12 cellular contexts compared by ENCODE assay signal in the genomic region with DNA sequence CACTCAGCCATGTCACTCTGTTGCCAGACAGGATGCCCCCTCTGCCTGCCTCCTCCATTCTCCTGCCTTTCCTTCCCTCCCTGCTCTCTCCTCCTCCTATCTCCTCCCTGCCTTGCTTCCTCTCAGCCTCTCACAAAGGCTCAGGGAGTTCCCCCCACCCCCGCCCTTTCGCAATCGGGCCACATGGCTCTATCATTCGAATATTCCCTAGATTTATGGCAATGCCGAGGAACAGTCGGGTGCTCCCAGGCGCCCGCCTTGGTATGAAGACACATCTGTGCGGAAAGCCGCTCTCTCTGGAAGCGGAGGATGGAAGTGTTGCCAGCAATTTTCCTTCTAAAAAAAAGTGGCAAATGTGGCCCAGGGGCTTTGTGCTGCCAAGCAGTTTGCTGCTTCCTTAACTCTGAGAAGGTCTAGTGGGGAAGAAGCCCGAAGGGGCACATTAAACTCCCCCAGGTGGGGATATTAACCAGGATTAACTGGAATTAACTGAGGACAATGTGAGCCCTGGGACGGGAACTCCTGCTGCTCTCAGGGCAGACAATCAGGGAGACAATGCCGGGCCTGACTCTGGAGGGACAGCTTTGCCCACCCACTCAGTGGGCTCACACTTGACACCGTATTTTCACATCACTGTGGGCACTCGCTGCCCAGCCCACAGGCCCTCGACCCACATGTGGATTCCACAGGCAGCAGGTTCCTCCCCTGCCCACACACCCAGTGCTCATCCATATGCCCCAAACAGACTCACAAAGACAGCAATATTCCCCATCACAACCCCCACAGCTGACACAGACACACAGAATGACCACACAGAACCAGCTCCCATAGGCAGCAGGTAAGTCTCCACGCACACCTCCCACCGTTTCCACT.
DNase-seq lines count a peak whose midpoint lies in the region; ATAC-seq, FAIRE-seq and TF ChIP-seq lines count a peak whose summit lies in the region.
"Had no signal": no experiment of that assay in that cellular context is flagged by ENCODE, and none has a peak within 500 bp of the region (broad histone marks: within the 10 kb centered on the region; RNA-seq: fewer than 3 reads in every experiment).

No MANE protein-coding gene starts in this region.

- peak overlapping the region; percentile 50 for H3K27ac Mint-ChIP-seq in activated CD8-positive, alpha-beta memory T cell treated with anti-CD3 and anti-CD28 coated beads, Interleukin-2, amount 10 ng/mL, durations not matched to agents 7 days and 5 days
- H3K27ac Mint-ChIP-seq: B cell had no signal

- H3K27me3 ChIP-seq in WERI-Rb-1 (ENCODE audit: insufficient read depth, low read depth, severe bottlenecking) (no peaks in the 10 kb centered on the region), keratinocyte (ENCODE audit: control insufficient read depth, extremely low read depth, insufficient read depth, low read length) (no peaks in the 10 kb centered on the region), testis (no peaks in the 10 kb centered on the region), SK-N-SH (ENCODE audit: insufficient read depth) (no peaks in the 10 kb centered on the region)

- WGBS in testis, 2 donors: 51 to 64% methylated on average over 18 to 19 of the region's 19 CpGs
- 75% methylated on average over 16 of the region's 19 CpGs for WGBS in SK-N-SH (ENCODE audit: low lambda C conversion rate)

- no peaks in the 10 kb centered on the region for H4K20me1 ChIP-seq in keratinocyte (ENCODE audit: control insufficient read depth, extremely low read depth, insufficient read depth, low read length)
- no peaks in the 10 kb centered on the region for H4K20me1 ChIP-seq in SK-N-SH (ENCODE audit: insufficient read depth)

- peaks cover 8% of the 10 kb centered on the region for H3F3A ChIP-seq in SK-N-SH (replicated peaks; ENCODE audit: insufficient read depth)

- H3K9me2 ChIP-seq in SK-N-SH: no peaks in the 10 kb centered on the region

- no peak for ATAC-seq in activated CD8-positive, alpha-beta memory T cell treated with anti-CD3 and anti-CD28 coated beads, Interleukin-2, amount 10 ng/mL, durations not matched to agents 7 days and 5 days

- no peak for TF ChIP-seq POLR2A in testis (IDR thresholded peaks at IDR 0.05)

- H3K9me3 ChIP-seq in WERI-Rb-1 (ENCODE audit: severe bottlenecking) (no peaks in the 10 kb centered on the region), keratinocyte (ENCODE audit: control insufficient read depth, low read depth, low read length) (no peaks in the 10 kb centered on the region), testis (no peaks in the 10 kb centered on the region), SK-N-SH (no peaks in the 10 kb centered on the region)

- no peaks in the 10 kb centered on the region for H3K9me1 ChIP-seq in keratinocyte (ENCODE audit: control insufficient read depth, extremely low read depth, insufficient read depth, low read length)

- POLR2A ChIA-PET in SK-N-SH (lab: Yijun Ruan, JAX): no interaction called here

- H3K4me2 ChIP-seq in keratinocyte (ENCODE audit: control insufficient read depth, extremely low read depth, insufficient read depth, low read depth, low read length): no peak overlapping the region
- H3K4me2 ChIP-seq in SK-N-SH: no peak overlapping the region

- no peak overlapping the region for H3K4me3 Mint-ChIP-seq in activated CD8-positive, alpha-beta memory T cell treated with anti-CD3 and anti-CD28 coated beads, Interleukin-2, amount 10 ng/mL, durations not matched to agents 7 days and 5 days
- H3K4me3 Mint-ChIP-seq: B cell had no signal

- H3K9me3 Mint-ChIP-seq in activated CD8-positive, alpha-beta memory T cell treated with anti-CD3 and anti-CD28 coated beads, Interleukin-2, amount 10 ng/mL, durations not matched to agents 7 days and 5 days (ENCODE audit: low read depth): no peaks in the 10 kb centered on the region

- H3K27me3 Mint-ChIP-seq in activated CD8-positive, alpha-beta memory T cell treated with anti-CD3 and anti-CD28 coated beads, Interleukin-2, amount 10 ng/mL, durations not matched to agents 7 days and 5 days: no peaks in the 10 kb centered on the region

- dilution Hi-C loops in keratinocyte (cut with MboI; ENCODE audit: extremely low pct_ligation_motif_present, low sequenced_read_pairs): no loop called here

- H3K36me3 Mint-ChIP-seq in activated CD8-positive, alpha-beta memory T cell treated with anti-CD3 and anti-CD28 coated beads, Interleukin-2, amount 10 ng/mL, durations not matched to agents 7 days and 5 days: peaks cover 3% of the 10 kb centered on the region

- peak overlapping the region; percentile 26 for H3K4me3 ChIP-seq in WERI-Rb-1 (ENCODE audit: low read depth, low read length)
- H3K4me3 ChIP-seq in keratinocyte (ENCODE audit: control insufficient read depth in 2 of 3, extremely low read depth in 1 of 3, insufficient read depth in 2 of 3, low read depth in 1 of 3, low read length in 3 of 3): no peak overlapping the region
- no peak overlapping the region for H3K4me3 ChIP-seq in testis
- no peak overlapping the region for H3K4me3 ChIP-seq in SK-N-SH (ENCODE audit: low read depth in 2 of 2, low read length in 1 of 2)

- H3K9ac ChIP-seq in keratinocyte (ENCODE audit: control insufficient read depth, extremely low read depth, insufficient read depth, low read length): peak overlapping the region; percentile 0
- no peak overlapping the region for H3K9ac ChIP-seq in SK-N-SH

- CTCF ChIA-PET in activated CD8-positive, alpha-beta memory T cell treated with anti-CD3 and anti-CD28 coated beads, Interleukin-2, amount 10 ng/mL, durations not matched to agents 7 days and 5 days (lab: Charles Lee): interaction anchor here (1.0 kb wide), 1 partner anchor 9 kb away, joined by 4 read pairs; no protein-coding TSS in a partner anchor
- CTCF ChIA-PET in SK-N-SH (lab: Yijun Ruan, JAX): no interaction called here

- peaks cover 48% of the 10 kb centered on the region for H3K4me1 Mint-ChIP-seq in activated CD8-positive, alpha-beta memory T cell treated with anti-CD3 and anti-CD28 coated beads, Interleukin-2, amount 10 ng/mL, durations not matched to agents 7 days and 5 days

- no peak for TF ChIP-seq CTCF in WERI-Rb-1 (IDR thresholded peaks at IDR 0.05; ENCODE audit: low read depth, low read length)
- no peak for TF ChIP-seq CTCF in keratinocyte (optimal IDR thresholded peaks at IDR 0.05 in 1 of 3, IDR thresholded peaks at IDR 0.05 in 1 of 3, conservative IDR thresholded peaks at IDR 0.05 in 1 of 3; ENCODE audit: extremely low read depth in 1 of 3, insufficient read depth in 2 of 3, low read length in 3 of 3)
- no peak for TF ChIP-seq CTCF in testis (IDR thresholded peaks at IDR 0.05)
- TF ChIP-seq CTCF in SK-N-SH (IDR thresholded peaks at IDR 0.05): no peak

- no peaks in the 10 kb centered on the region for H3K36me3 ChIP-seq in WERI-Rb-1
- H3K36me3 ChIP-seq in keratinocyte (ENCODE audit: control insufficient read depth in 2 of 2, extremely low read depth in 1 of 2, insufficient read depth in 2 of 2, low read length in 2 of 2): no peaks in the 10 kb centered on the region
- H3K36me3 ChIP-seq in testis (ENCODE audit: low read depth, missing control alignments): no peaks in the 10 kb centered on the region
- H3K36me3 ChIP-seq in SK-N-SH (replicated peaks in 1 of 2; ENCODE audit: control insufficient read depth in 1 of 2, insufficient read depth in 2 of 2, low read length in 1 of 2): no peaks in the 10 kb centered on the region

- DNase-seq in activated CD8-positive, alpha-beta memory T cell treated with anti-CD3 and anti-CD28 coated beads, Interleukin-2, amount 10 ng/mL, durations not matched to agents 7 days and 5 days: no peak
- no peak for DNase-seq in activated CD8-positive, alpha-beta memory T cell treated with anti-CD3 and anti-CD28 coated beads for 24 hours
- peak; percentile 73 for DNase-seq in WERI-Rb-1
- DNase-seq in keratinocyte (ENCODE audit: low read depth, low spot score): no peak
- peak; percentile 52 for DNase-seq in testis
- DNase-seq in GDM1 (lab: John Stamatoyannopoulos, UW): no peak
- no peak for DNase-seq in T-helper 9 cell
- DNase-seq in SK-N-SH: no peak
- DNase-seq: effector CD4-positive, alpha-beta T cell; MM.1S; Right ventricle myocardium superior had no signal

- H3K79me2 ChIP-seq in keratinocyte (ENCODE audit: control insufficient read depth, insufficient read depth, low read length) (no peaks in the 10 kb centered on the region), SK-N-SH (ENCODE audit: insufficient read depth) (no peaks in the 10 kb centered on the region)

- H3K27ac ChIP-seq in WERI-Rb-1 (peak overlapping the region; percentile 92), keratinocyte (ENCODE audit: control insufficient read depth, insufficient read depth, low read length) (no peak overlapping the region), testis (no peak overlapping the region), SK-N-SH (ENCODE audit: low read depth in 2 of 2, low read length in 1 of 2) (no peak overlapping the region)

- TF ChIP-seq EP300 in SK-N-SH (IDR thresholded peaks at IDR 0.05; ENCODE audit: borderline replicate concordance in 1 of 2, low read depth in 1 of 2, low read length in 1 of 2): no peak

- intact Hi-C loops in testis (cut with DNase I; ENCODE audit: low total_unique reads): no loop called here

- H2AFZ ChIP-seq in keratinocyte (ENCODE audit: control insufficient read depth, low read length) (peak overlapping the region; percentile 81), SK-N-SH (ENCODE audit: low read depth) (no peak overlapping the region)

- TF ChIP-seq RAD21 in SK-N-SH (IDR thresholded peaks at IDR 0.05; ENCODE audit: low read length): no peak

- FAIRE-seq in keratinocyte (lab: Jason Lieb, UNC): no peak

- peaks cover 16% of the 10 kb centered on the region for H3K4me1 ChIP-seq in keratinocyte (ENCODE audit: control insufficient read depth, extremely low read depth, insufficient read depth, low read length)
- peaks cover 9% of the 10 kb centered on the region for H3K4me1 ChIP-seq in testis
- peaks cover 6 to 17% of the 10 kb centered on the region in 2 experiments; a peak in 2 of 4 replicates for H3K4me1 ChIP-seq in SK-N-SH (ENCODE audit: control insufficient read depth in 1 of 2, insufficient read depth in 2 of 2, low read depth in 1 of 2, low read length in 1 of 2)

TF ChIP-seq in SK-N-SH, 30 proteins besides CTCF, POLR2A, EP300 and RAD21 (continues in another document):
- TF ChIP-seq FOSL2 (IDR thresholded peaks at IDR 0.05; ENCODE audit: borderline replicate concordance, low read depth): no peak
- TF ChIP-seq POLR2AphosphoS5 (IDR thresholded peaks at IDR 0.05; ENCODE audit: low read depth, low read length): no peak
- TF ChIP-seq SMC3 (IDR thresholded peaks at IDR 0.05; ENCODE audit: low read depth, low read length): no peak
- no peak for TF ChIP-seq MXI1 (IDR thresholded peaks at IDR 0.05; ENCODE audit: low read depth, low read length)
- TF ChIP-seq YY1 (IDR thresholded peaks at IDR 0.05; ENCODE audit: low read depth): no peak
- no peak for TF ChIP-seq RXRA (IDR thresholded peaks at IDR 0.05; ENCODE audit: borderline replicate concordance, low read depth)
- TF ChIP-seq RFX5 (IDR thresholded peaks at IDR 0.05; ENCODE audit: low read length): no peak
- TF ChIP-seq NRF1 (IDR thresholded peaks at IDR 0.05; ENCODE audit: low read depth, low read length): no peak
- TF ChIP-seq EZH2phosphoT487 (IDR thresholded peaks at IDR 0.05; ENCODE audit: borderline replicate concordance, low read depth): no peak

Comparison
In these comparisons a context has a peak if more than half of its experiments do, and no peak if none do; other contexts are left out.
1. DNase-seq: peak in WERI-Rb-1 (single experiment) and testis (single experiment); none in activated CD8-positive, alpha-beta memory T cell treated with anti-CD3 and anti-CD28 coated beads, Interleukin-2, amount 10 ng/mL, durations not matched to agents 7 days and 5 days (single experiment), activated CD8-positive, alpha-beta memory T cell treated with anti-CD3 and anti-CD28 coated beads for 24 hours (single experiment), keratinocyte (single experiment), GDM1 (single experiment), T-helper 9 cell (single experiment) and SK-N-SH (single experiment).